9 cellular contexts compared by ENCODE assay signal in genomic region chr5:94168151-94168550, GRCh38.
"Had no signal": no experiment of that assay in that cellular context is flagged by ENCODE, and none has a peak within 500 bp of the region (broad histone marks: within the 10 kb centered on the region; RNA-seq: fewer than 3 reads in every experiment).

No MANE protein-coding gene starts in this region.

- H3K4me3 ChIP-seq: GM23248, GM23338, HAP-1 had no signal

- H3K27ac ChIP-seq: GM23248 had no signal

- H3K36me3 ChIP-seq: HAP-1 had no signal

- H3K4me1 ChIP-seq: HAP-1 had no signal

- H2AFZ ChIP-seq: GM23248, GM23338 had no signal

- H3K4me2 ChIP-seq: GM23338 had no signal

- H3K9ac ChIP-seq: GM23248 had no signal

- ATAC-seq: GM23338, HCT116 had no signal

- DNase-seq: GM23248, GOT3, H7, H9, HCEC 1CT, HFFc6 had no signal
